6 cellular contexts compared by ENCODE assay signal in genomic region chr6:1569377-1569776, GRCh38.
"Had no signal": no experiment of that assay in that cellular context is flagged by ENCODE, and none has a peak within 500 bp of the region (broad histone marks: within the 10 kb centered on the region; RNA-seq: fewer than 3 reads in every experiment).

No MANE protein-coding gene starts in this region.

- FAIRE-seq: GM12878, GM12891, GM12892, GM18507, GM19239 had no signal

- ATAC-seq: GM12878 had no signal

- H3K4me3 ChIP-seq: GM12878 had no signal

- DNase-seq: GDM1 had no signal
